ENCODE assay signal across 1 cellular context in the genomic region with DNA sequence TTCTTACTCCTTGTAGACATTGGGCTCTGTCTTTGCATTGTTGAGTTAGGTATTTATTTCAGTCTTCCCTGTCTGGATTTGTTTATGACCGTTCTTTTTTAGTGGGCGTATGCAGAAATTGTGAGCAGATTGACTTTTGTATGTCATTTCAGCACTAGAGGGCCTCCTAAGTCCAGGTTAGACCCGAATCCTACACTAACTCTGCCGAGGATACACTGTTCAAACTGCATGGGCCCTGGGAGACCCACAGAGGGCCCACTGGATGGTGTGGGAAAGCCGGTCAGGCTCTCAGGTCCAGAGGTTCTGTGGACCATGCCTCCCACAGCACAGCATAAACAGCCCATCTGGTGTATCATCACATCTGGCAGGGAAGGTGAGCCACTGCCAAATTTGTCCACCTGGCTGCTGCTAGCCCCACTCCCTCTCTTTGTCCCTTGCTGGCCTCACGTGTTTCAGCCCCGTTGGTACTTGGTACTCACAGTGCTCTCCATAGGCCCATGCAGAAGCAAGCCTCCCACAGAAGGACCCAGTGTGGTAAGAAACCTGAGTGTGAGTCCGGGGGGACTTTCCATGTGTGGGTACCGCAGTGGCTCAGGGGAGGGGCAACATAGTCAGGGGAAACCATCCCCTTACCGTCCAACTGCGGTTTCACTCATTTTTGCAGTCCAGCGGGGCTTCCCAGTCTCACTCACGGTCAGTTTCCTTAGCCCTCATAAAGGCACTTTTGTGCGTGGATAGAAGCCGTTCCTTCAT.
TF ChIP-seq lines count a peak whose summit lies in the region.

No MANE protein-coding gene starts in this region.

TF ChIP-seq in liver, 16 proteins besides CTCF, POLR2A, EP300 and RAD21 (continued from another document):
- TF ChIP-seq ZBTB33 (IDR thresholded peaks at IDR 0.05): no peak
